In genomic region chr1:151547119-151547899, GRCh38 we compare ENCODE assay signal across 10 cellular contexts. TPM values are rescaled to one million over a fixed set of nuclear protein-coding genes. Genes with fewer than 3 reads are reported as not detected.
DNase-seq lines count a peak whose midpoint lies in the region; ATAC-seq, FAIRE-seq and TF ChIP-seq lines count a peak whose summit lies in the region.
"Had no signal": no experiment of that assay in that cellular context is flagged by ENCODE, and none has a peak within 500 bp of the region (broad histone marks: within the 10 kb centered on the region; RNA-seq: fewer than 3 reads in every experiment).

No MANE protein-coding gene starts in this region.

- H2AFZ ChIP-seq in keratinocyte (ENCODE audit: control insufficient read depth, low read length): no peak overlapping the region

- ATAC-seq in body of pancreas (peak; percentile 95), HG03565 (IDR thresholded peaks at IDR 0.05; ENCODE audit: unreplicated experiment) (no peak)

- H3K27ac Mint-ChIP-seq in type B pancreatic cell: peak overlapping the region; percentile 90
- no peak overlapping the region for H3K27ac Mint-ChIP-seq in T-helper 2 cell treated with Interferon-gamma antibody and Interleukin-4, amounts not matched to agents 5 μg/mL and 100 μg/mL, for 36 hours
- H3K27ac Mint-ChIP-seq: B cell, memory B cell had no signal

- TF ChIP-seq CTCF in body of pancreas (IDR thresholded peaks at IDR 0.05) (no peak), keratinocyte (optimal IDR thresholded peaks at IDR 0.05 in 1 of 3, IDR thresholded peaks at IDR 0.05 in 1 of 3, conservative IDR thresholded peaks at IDR 0.05 in 1 of 3; ENCODE audit: extremely low read depth in 1 of 3, insufficient read depth in 2 of 3, low read length in 3 of 3) (no peak), type B pancreatic cell (conservative IDR thresholded peaks at IDR 0.05) (no peak)

- H3K27me3 ChIP-seq in body of pancreas (no peaks in the 10 kb centered on the region), keratinocyte (ENCODE audit: control insufficient read depth, extremely low read depth, insufficient read depth, low read length) (no peaks in the 10 kb centered on the region)

- FAIRE-seq in keratinocyte (lab: Jason Lieb, UNC): peak; percentile 93

- peak overlapping the region; percentile 77 for H3K4me2 ChIP-seq in keratinocyte (ENCODE audit: control insufficient read depth, extremely low read depth, insufficient read depth, low read depth, low read length)

- H3K27ac ChIP-seq in body of pancreas: peak overlapping the region; percentile 50 to 76 (median 72)
- H3K27ac ChIP-seq in keratinocyte (ENCODE audit: control insufficient read depth, insufficient read depth, low read length): peak overlapping the region; percentile 73

- intact Hi-C loops in body of pancreas (cut with DNase I): no loop called here

- peak overlapping the region; percentile 53 for H3K9ac ChIP-seq in keratinocyte (ENCODE audit: control insufficient read depth, extremely low read depth, insufficient read depth, low read length)

- H3K36me3 ChIP-seq in body of pancreas (replicated peaks in 1 of 2; ENCODE audit: insufficient read depth in 1 of 2, low read depth in 2 of 2): no peaks in the 10 kb centered on the region
- peaks cover 4 to 20% of the 10 kb centered on the region in 2 experiments for H3K36me3 ChIP-seq in keratinocyte (ENCODE audit: control insufficient read depth in 2 of 2, extremely low read depth in 1 of 2, insufficient read depth in 2 of 2, low read length in 2 of 2)

- H3K9me1 ChIP-seq in keratinocyte (ENCODE audit: control insufficient read depth, extremely low read depth, insufficient read depth, low read length): no peaks in the 10 kb centered on the region

- peak overlapping the region; percentile 69 for H3K4me3 Mint-ChIP-seq in type B pancreatic cell
- no peak overlapping the region for H3K4me3 Mint-ChIP-seq in T-helper 2 cell treated with Interferon-gamma antibody and Interleukin-4, amounts not matched to agents 5 μg/mL and 100 μg/mL, for 36 hours
- H3K4me3 Mint-ChIP-seq: B cell, memory B cell had no signal

- H4K20me1 ChIP-seq in keratinocyte (ENCODE audit: control insufficient read depth, extremely low read depth, insufficient read depth, low read length): peaks cover 12% of the 10 kb centered on the region

- peaks cover 71% of the 10 kb centered on the region for H3K79me2 ChIP-seq in keratinocyte (ENCODE audit: control insufficient read depth, insufficient read depth, low read length)

- H3K9me3 ChIP-seq in body of pancreas (no peaks in the 10 kb centered on the region), keratinocyte (ENCODE audit: control insufficient read depth, low read depth, low read length) (no peaks in the 10 kb centered on the region)

- 49 to 51% methylated on average over 7 of the region's 7 CpGs for WGBS in body of pancreas, 2 donors

- H3K4me3 ChIP-seq in body of pancreas (no peak overlapping the region), keratinocyte (ENCODE audit: control insufficient read depth in 2 of 3, extremely low read depth in 1 of 3, insufficient read depth in 2 of 3, low read depth in 1 of 3, low read length in 3 of 3) (peak overlapping the region in 1 of 3 experiments; percentile 11)

- TF ChIP-seq POLR2A in body of pancreas (IDR thresholded peaks at IDR 0.05): no peak

- no peaks in the 10 kb centered on the region for H3K9me3 Mint-ChIP-seq in type B pancreatic cell
- no peaks in the 10 kb centered on the region for H3K9me3 Mint-ChIP-seq in T-helper 2 cell treated with Interferon-gamma antibody and Interleukin-4, amounts not matched to agents 5 μg/mL and 100 μg/mL, for 36 hours
- H3K9me3 Mint-ChIP-seq: memory B cell had no signal

- H3K4me1 ChIP-seq in body of pancreas: peaks cover 53% of the 10 kb centered on the region
- peaks cover 72% of the 10 kb centered on the region for H3K4me1 ChIP-seq in keratinocyte (ENCODE audit: control insufficient read depth, extremely low read depth, insufficient read depth, low read length)

- DNase-seq in DMS53 (lab: John Stamatoyannopoulos, UW) (peak; percentile 38), DMS53 treated with DMSO at 0.1 percent for 48 hours (lab: John Stamatoyannopoulos, UW; ENCODE audit: unreplicated experiment) (no peak), body of pancreas (peak; percentile 72 to 84 (median 77)), keratinocyte (ENCODE audit: low read depth, low spot score) (peak; percentile 83), type B pancreatic cell (ENCODE audit: extremely low spot score, unreplicated experiment) (no peak), NCI-H146 treated with DMSO at 0.1 percent for 48 hours (lab: John Stamatoyannopoulos, UW; ENCODE audit: unreplicated experiment) (no peak)
- no peak for DNase-seq in T-helper 2 cell treated with Interferon-gamma antibody and Interleukin-4, amounts not matched to agents 5 μg/mL and 100 μg/mL, for 36 hours (ENCODE audit: low spot score)

- H3K27me3 Mint-ChIP-seq in type B pancreatic cell: no peaks in the 10 kb centered on the region
- peaks cover 6% of the 10 kb centered on the region for H3K27me3 Mint-ChIP-seq in T-helper 2 cell treated with Interferon-gamma antibody and Interleukin-4, amounts not matched to agents 5 μg/mL and 100 μg/mL, for 36 hours (ENCODE audit: low read depth)

- peaks cover 21% of the 10 kb centered on the region for H3K36me3 Mint-ChIP-seq in type B pancreatic cell
- no peaks in the 10 kb centered on the region for H3K36me3 Mint-ChIP-seq in T-helper 2 cell treated with Interferon-gamma antibody and Interleukin-4, amounts not matched to agents 5 μg/mL and 100 μg/mL, for 36 hours (ENCODE audit: low read depth)
- H3K36me3 Mint-ChIP-seq: memory B cell had no signal

- dilution Hi-C loops in keratinocyte (cut with MboI; ENCODE audit: extremely low pct_ligation_motif_present, low sequenced_read_pairs): no loop called here

- peaks cover 31% of the 10 kb centered on the region for H3K4me1 Mint-ChIP-seq in type B pancreatic cell (ENCODE audit: unreplicated experiment)
- peaks cover 6% of the 10 kb centered on the region for H3K4me1 Mint-ChIP-seq in T-helper 2 cell treated with Interferon-gamma antibody and Interleukin-4, amounts not matched to agents 5 μg/mL and 100 μg/mL, for 36 hours (ENCODE audit: low read depth)
- H3K4me1 Mint-ChIP-seq: B cell had no signal

RNA-seq across cellular contexts. Expression of gene TUFT1, which starts 7.2 kb away (rescaled TPM):
- 10 to 100 TPM; 10.9 to 17.1 TPM for total RNA-seq in body of pancreas
- 70.0 to 82.3 TPM (median 80.1 TPM) in 3 replicates for polyA plus RNA-seq in keratinocyte
- 232 TPM for polyA plus RNA-seq in keratinocyte (2011; ENCODE audit: low read depth)
- 68.6 and 92.2 TPM in 2 replicates for polyA plus RNA-seq in keratinocyte (2011; cell fraction: cytosol; rRNA removed)
- polyA plus RNA-seq in keratinocyte (2011; cell fraction: nucleus; rRNA removed): 155 and 156 TPM in 2 replicates
- polyA plus RNA-seq in keratinocyte (2012; ENCODE audit: low replicate concordance): 65.9 and 73.6 TPM in 2 replicates
- polyA minus RNA-seq in keratinocyte: 52.3 to 67.8 TPM (median 57.4 TPM) in 3 replicates
- 54.3 TPM for polyA minus RNA-seq in keratinocyte (2011; cell fraction: cytosol; rRNA and poly(A)+ RNA removed)
- polyA minus RNA-seq in keratinocyte (2011; cell fraction: nucleus; rRNA and poly(A)+ RNA removed): 52.9 and 96.0 TPM in 2 replicates
- total RNA-seq in type B pancreatic cell (ENCODE audit: low replicate concordance): 15.5 and 34.7 TPM in 2 replicates

RNA-seq across cellular contexts. Expression of gene CGN, which starts 36.1 kb away (rescaled TPM):
- total RNA-seq in body of pancreas (10 to 100 TPM; 31.0 to 42.8 TPM), type B pancreatic cell (ENCODE audit: low replicate concordance) (29.0 and 52.8 TPM in 2 replicates)
- polyA plus RNA-seq in keratinocyte: 2.0 to 4.1 TPM (median 2.9 TPM) in 3 replicates
- polyA plus RNA-seq in keratinocyte (2011; ENCODE audit: low read depth): 28.0 TPM
- 1.2 and 1.8 TPM in 2 replicates for polyA plus RNA-seq in keratinocyte (2011; cell fraction: cytosol; rRNA removed)
- 11.2 and 11.8 TPM in 2 replicates for polyA plus RNA-seq in keratinocyte (2011; cell fraction: nucleus; rRNA removed)
- polyA plus RNA-seq in keratinocyte (2012; ENCODE audit: low replicate concordance): 5.5 and 22.1 TPM in 2 replicates
- polyA minus RNA-seq in keratinocyte: 1.6 to 9.2 TPM (median 4.0 TPM) in 3 replicates
- polyA minus RNA-seq in keratinocyte (2011; cell fraction: cytosol; rRNA and poly(A)+ RNA removed): 1.2 TPM
- polyA minus RNA-seq in keratinocyte (2011; cell fraction: nucleus; rRNA and poly(A)+ RNA removed): 3.5 and 4.7 TPM in 2 replicates

Comparison
In these comparisons a context has a peak if more than half of its experiments do, and no peak if none do; other contexts are left out.
1. DNase-seq: peak in DMS53 (single experiment), body of pancreas (4 of 4) and keratinocyte (single experiment); none in DMS53 treated with DMSO at 0.1 percent for 48 hours (single experiment), type B pancreatic cell (single experiment), T-helper 2 cell treated with Interferon-gamma antibody and Interleukin-4, amounts not matched to agents 5 μg/mL and 100 μg/mL, for 36 hours (single experiment) and NCI-H146 treated with DMSO at 0.1 percent for 48 hours (single experiment).